ENCODE assay signal across 23 cellular contexts in genomic region chr9:85263288-85263687, GRCh38.
"Had no signal": no experiment of that assay in that cellular context is flagged by ENCODE, and none has a peak within 500 bp of the region (broad histone marks: within the 10 kb centered on the region; RNA-seq: fewer than 3 reads in every experiment).

No MANE protein-coding gene starts in this region.

- H3K4me3 Mint-ChIP-seq: dendritic cell treated with granulocyte-macrophage colony-stimulating factor and Interleukin-4, amounts not matched to agents 40 ng/mL and 50 ng/mL, for 4 days; effector memory CD8-positive, alpha-beta T cell; immature natural killer cell; mesothelial cell of epicardium; naive B cell had no signal

- H3K36me3 Mint-ChIP-seq: immature natural killer cell, mesothelial cell of epicardium, naive B cell had no signal

- H2AFZ ChIP-seq: hepatocyte had no signal

- DNase-seq: colonic mucosa; cortex of kidney; effector CD8-positive, alpha-beta T cell; effector memory CD8-positive, alpha-beta T cell; heart left ventricle; hypothalamus; immature natural killer cell; left cardiac atrium; left lung; left ventricle myocardium superior; lower lobe of right lung; mesenchymal stem cell; mucosa of descending colon; naive B cell had no signal

- H3K9me3 Mint-ChIP-seq: dendritic cell treated with granulocyte-macrophage colony-stimulating factor and Interleukin-4, amounts not matched to agents 40 ng/mL and 50 ng/mL, for 4 days; immature natural killer cell; mesothelial cell of epicardium had no signal

- H3K27ac ChIP-seq: colonic mucosa, esophagus muscularis mucosa, foreskin keratinocyte, gastroesophageal sphincter, heart left ventricle, hepatocyte, left lung, lower lobe of right lung had no signal

- H3K79me2 ChIP-seq: hepatocyte had no signal

- H3K36me3 ChIP-seq: colonic mucosa, esophagus muscularis mucosa, gastroesophageal sphincter, heart left ventricle, left lung, lower lobe of right lung had no signal

- H3K9me3 ChIP-seq: colonic mucosa, esophagus muscularis mucosa, gastroesophageal sphincter, heart left ventricle, left lung, lower lobe of right lung, mucosa of descending colon had no signal

- FAIRE-seq: endothelial cell of umbilical vein, frontal cortex, keratinocyte had no signal

- H3K4me1 Mint-ChIP-seq: naive B cell had no signal

- H3K4me2 ChIP-seq: hepatocyte had no signal

- ATAC-seq: effector memory CD8-positive, alpha-beta T cell; foreskin keratinocyte; gastroesophageal sphincter; heart left ventricle; left cardiac atrium; left lung; left ventricle myocardium superior; lower lobe of right lung; mucosa of descending colon had no signal

- H3K27ac Mint-ChIP-seq: dendritic cell treated with granulocyte-macrophage colony-stimulating factor and Interleukin-4, amounts not matched to agents 40 ng/mL and 50 ng/mL, for 4 days; effector memory CD8-positive, alpha-beta T cell; immature natural killer cell; naive B cell had no signal

- H3K27me3 ChIP-seq: colonic mucosa, foreskin keratinocyte, left lung had no signal

- H3K4me1 ChIP-seq: colonic mucosa, esophagus muscularis mucosa, foreskin keratinocyte, gastroesophageal sphincter, left lung, lower lobe of right lung had no signal

- H3K4me3 ChIP-seq: colonic mucosa, esophagus muscularis mucosa, gastroesophageal sphincter, heart left ventricle, hepatocyte, left lung, lower lobe of right lung, mucosa of descending colon had no signal
